1 cellular context compared by ENCODE assay signal in the genomic region with DNA sequence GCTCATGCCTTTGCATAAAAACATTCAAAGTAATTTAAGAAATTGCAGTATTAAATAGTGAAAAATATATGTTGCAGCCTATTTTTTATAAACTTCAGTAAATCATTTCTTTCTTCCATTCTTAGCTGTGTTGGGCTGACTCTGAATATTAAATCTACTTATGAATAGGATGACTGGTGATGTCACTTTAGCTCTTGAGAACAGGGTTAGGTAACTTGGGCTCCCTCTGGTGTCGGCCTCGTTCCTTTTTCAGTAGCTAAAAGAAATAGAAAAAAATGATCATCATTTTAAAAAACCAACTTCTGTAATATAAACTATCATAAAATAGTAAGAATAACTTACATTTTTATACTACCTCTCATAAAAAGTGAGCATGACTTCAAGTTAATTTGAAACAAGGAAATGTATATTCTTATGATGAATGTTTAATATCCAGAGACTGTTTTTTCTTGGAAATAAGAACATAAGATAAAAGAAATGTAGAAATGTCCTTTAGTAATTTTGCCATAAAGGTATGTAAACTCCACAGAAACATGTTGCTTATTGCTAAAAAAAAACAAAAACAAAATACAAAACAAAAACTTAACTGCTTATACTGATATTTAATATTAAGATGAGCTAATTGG.
TF ChIP-seq lines count a peak whose summit lies in the region.

No MANE protein-coding gene starts in this region.

TF ChIP-seq in H1, 55 proteins besides CTCF, POLR2A, EP300 and RAD21 (continued from another document):
- TF ChIP-seq, protein P1, sequence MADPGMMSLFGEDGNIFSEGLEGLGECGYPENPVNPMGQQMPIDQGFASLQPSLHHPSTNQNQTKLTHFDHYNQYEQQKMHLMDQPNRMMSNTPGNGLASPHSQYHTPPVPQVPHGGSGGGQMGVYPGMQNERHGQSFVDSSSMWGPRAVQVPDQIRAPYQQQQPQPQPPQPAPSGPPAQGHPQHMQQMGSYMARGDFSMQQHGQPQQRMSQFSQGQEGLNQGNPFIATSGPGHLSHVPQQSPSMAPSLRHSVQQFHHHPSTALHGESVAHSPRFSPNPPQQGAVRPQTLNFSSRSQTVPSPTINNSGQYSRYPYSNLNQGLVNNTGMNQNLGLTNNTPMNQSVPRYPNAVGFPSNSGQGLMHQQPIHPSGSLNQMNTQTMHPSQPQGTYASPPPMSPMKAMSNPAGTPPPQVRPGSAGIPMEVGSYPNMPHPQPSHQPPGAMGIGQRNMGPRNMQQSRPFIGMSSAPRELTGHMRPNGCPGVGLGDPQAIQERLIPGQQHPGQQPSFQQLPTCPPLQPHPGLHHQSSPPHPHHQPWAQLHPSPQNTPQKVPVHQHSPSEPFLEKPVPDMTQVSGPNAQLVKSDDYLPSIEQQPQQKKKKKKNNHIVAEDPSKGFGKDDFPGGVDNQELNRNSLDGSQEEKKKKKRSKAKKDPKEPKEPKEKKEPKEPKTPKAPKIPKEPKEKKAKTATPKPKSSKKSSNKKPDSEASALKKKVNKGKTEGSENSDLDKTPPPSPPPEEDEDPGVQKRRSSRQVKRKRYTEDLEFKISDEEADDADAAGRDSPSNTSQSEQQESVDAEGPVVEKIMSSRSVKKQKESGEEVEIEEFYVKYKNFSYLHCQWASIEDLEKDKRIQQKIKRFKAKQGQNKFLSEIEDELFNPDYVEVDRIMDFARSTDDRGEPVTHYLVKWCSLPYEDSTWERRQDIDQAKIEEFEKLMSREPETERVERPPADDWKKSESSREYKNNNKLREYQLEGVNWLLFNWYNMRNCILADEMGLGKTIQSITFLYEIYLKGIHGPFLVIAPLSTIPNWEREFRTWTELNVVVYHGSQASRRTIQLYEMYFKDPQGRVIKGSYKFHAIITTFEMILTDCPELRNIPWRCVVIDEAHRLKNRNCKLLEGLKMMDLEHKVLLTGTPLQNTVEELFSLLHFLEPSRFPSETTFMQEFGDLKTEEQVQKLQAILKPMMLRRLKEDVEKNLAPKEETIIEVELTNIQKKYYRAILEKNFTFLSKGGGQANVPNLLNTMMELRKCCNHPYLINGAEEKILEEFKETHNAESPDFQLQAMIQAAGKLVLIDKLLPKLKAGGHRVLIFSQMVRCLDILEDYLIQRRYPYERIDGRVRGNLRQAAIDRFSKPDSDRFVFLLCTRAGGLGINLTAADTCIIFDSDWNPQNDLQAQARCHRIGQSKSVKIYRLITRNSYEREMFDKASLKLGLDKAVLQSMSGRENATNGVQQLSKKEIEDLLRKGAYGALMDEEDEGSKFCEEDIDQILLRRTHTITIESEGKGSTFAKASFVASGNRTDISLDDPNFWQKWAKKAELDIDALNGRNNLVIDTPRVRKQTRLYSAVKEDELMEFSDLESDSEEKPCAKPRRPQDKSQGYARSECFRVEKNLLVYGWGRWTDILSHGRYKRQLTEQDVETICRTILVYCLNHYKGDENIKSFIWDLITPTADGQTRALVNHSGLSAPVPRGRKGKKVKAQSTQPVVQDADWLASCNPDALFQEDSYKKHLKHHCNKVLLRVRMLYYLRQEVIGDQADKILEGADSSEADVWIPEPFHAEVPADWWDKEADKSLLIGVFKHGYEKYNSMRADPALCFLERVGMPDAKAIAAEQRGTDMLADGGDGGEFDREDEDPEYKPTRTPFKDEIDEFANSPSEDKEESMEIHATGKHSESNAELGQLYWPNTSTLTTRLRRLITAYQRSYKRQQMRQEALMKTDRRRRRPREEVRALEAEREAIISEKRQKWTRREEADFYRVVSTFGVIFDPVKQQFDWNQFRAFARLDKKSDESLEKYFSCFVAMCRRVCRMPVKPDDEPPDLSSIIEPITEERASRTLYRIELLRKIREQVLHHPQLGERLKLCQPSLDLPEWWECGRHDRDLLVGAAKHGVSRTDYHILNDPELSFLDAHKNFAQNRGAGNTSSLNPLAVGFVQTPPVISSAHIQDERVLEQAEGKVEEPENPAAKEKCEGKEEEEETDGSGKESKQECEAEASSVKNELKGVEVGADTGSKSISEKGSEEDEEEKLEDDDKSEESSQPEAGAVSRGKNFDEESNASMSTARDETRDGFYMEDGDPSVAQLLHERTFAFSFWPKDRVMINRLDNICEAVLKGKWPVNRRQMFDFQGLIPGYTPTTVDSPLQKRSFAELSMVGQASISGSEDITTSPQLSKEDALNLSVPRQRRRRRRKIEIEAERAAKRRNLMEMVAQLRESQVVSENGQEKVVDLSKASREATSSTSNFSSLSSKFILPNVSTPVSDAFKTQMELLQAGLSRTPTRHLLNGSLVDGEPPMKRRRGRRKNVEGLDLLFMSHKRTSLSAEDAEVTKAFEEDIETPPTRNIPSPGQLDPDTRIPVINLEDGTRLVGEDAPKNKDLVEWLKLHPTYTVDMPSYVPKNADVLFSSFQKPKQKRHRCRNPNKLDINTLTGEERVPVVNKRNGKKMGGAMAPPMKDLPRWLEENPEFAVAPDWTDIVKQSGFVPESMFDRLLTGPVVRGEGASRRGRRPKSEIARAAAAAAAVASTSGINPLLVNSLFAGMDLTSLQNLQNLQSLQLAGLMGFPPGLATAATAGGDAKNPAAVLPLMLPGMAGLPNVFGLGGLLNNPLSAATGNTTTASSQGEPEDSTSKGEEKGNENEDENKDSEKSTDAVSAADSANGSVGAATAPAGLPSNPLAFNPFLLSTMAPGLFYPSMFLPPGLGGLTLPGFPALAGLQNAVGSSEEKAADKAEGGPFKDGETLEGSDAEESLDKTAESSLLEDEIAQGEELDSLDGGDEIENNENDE (IDR thresholded peaks at IDR 0.05; ENCODE audit: insufficient replicate concordance, low read length), result no peak
- TF ChIP-seq, protein P2, sequence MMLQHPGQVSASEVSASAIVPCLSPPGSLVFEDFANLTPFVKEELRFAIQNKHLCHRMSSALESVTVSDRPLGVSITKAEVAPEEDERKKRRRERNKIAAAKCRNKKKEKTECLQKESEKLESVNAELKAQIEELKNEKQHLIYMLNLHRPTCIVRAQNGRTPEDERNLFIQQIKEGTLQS (IDR thresholded peaks at IDR 0.05; ENCODE audit: insufficient read depth, low read depth, low read length), result no peak
- TF ChIP-seq JUN (IDR thresholded peaks at IDR 0.05; ENCODE audit: low read depth, low read length), result no peak
- TF ChIP-seq TAF7 (optimal IDR thresholded peaks at IDR 0.05; ENCODE audit: borderline replicate concordance, low read depth, low read length), result no peak
- no peak for TF ChIP-seq EZH2 (IDR thresholded peaks at IDR 0.05; ENCODE audit: low read depth, low read length, severe bottlenecking)
